1 cellular context compared by ENCODE assay signal in genomic region chr17:28871056-28871579, GRCh38.
TF ChIP-seq lines count a peak whose summit lies in the region.

No MANE protein-coding gene starts in this region.

TF ChIP-seq in GM12878, 131 proteins besides CTCF, POLR2A, EP300 and RAD21:
- TF ChIP-seq SMAD1 (IDR thresholded peaks at IDR 0.05; ENCODE audit: low read depth, partially characterized antibody) (no peak), ZBTB11 (CRISPR knock-in tag; IDR thresholded peaks at IDR 0.05) (0 out of 2 replicates have a peak, but pooled peaks have one; percentile 24), RUNX3 (IDR thresholded peaks at IDR 0.05; ENCODE audit: low read length) (peak; percentile 46), MTA3 (IDR thresholded peaks at IDR 0.05; ENCODE audit: borderline replicate concordance, low read length) (no peak), CBX5 (IDR thresholded peaks at IDR 0.05; ENCODE audit: low read depth) (no peak), REST (IDR thresholded peaks at IDR 0.05; ENCODE audit: low read depth, low read length) (no peak), JUND (IDR thresholded peaks at IDR 0.05; ENCODE audit: low read depth, low read length) (no peak), IKZF2 (IDR thresholded peaks at IDR 0.05) (peak; percentile 16 to 33; a peak in 2 of 4 replicates), NBN (IDR thresholded peaks at IDR 0.05) (peak; percentile 20; the same call in 1 of the 2 replicates), TAF1 (IDR thresholded peaks at IDR 0.05; ENCODE audit: borderline replicate concordance, low read depth, low read length) (peak; percentile 78), HCFC1 (IDR thresholded peaks at IDR 0.05; ENCODE audit: low read length) (no peak), GATAD2B (conservative IDR thresholded peaks at IDR 0.05; ENCODE audit: low read depth) (no peak), SRF (IDR thresholded peaks at IDR 0.05; ENCODE audit: low read depth in 2 of 2, low read length in 2 of 2) (peak; percentile 82 to 88), PML (IDR thresholded peaks at IDR 0.05; ENCODE audit: low read length) (0 out of 2 replicates have a peak, but pooled peaks have one; percentile 23), PKNOX1 (IDR thresholded peaks at IDR 0.05) (peak; percentile 72), GABPA (IDR thresholded peaks at IDR 0.05; ENCODE audit: low read depth) (peak; percentile 58; the same call in 1 of the 2 replicates), KDM1A (IDR thresholded peaks at IDR 0.05; ENCODE audit: borderline replicate concordance) (no peak), MEF2B (IDR thresholded peaks at IDR 0.05; ENCODE audit: partially characterized antibody, poor library complexity, severe bottlenecking) (peak; percentile 14), ZNF687 (IDR thresholded peaks at IDR 0.05) (peak; percentile 93), TCF12 (IDR thresholded peaks at IDR 0.05; ENCODE audit: low read depth, low read length) (0 out of 2 replicates have a peak, but pooled peaks have one; percentile 32), YY1 (IDR thresholded peaks at IDR 0.05; ENCODE audit: low read depth, low read length) (0 out of 2 replicates have a peak, but pooled peaks have one; percentile 37), IRF5 (IDR thresholded peaks at IDR 0.05; ENCODE audit: borderline replicate concordance) (no peak), EED (IDR thresholded peaks at IDR 0.05; ENCODE audit: low read depth) (peak; percentile 23; the same call in 1 of the 2 replicates), CHD4 (IDR thresholded peaks at IDR 0.05) (no peak), BCLAF1 (IDR thresholded peaks at IDR 0.05) (no peak), POLR2AphosphoS5 (IDR thresholded peaks at IDR 0.05; ENCODE audit: low read length) (peak; percentile 68; the same call in 1 of the 2 replicates), PAX5 (IDR thresholded peaks at IDR 0.05; ENCODE audit: borderline replicate concordance, low read depth, low read length) (peak; percentile 39; the same call in 1 of the 2 replicates), CREM (IDR thresholded peaks at IDR 0.05; ENCODE audit: low read depth) (peak; percentile 31; the same call in 1 of the 2 replicates), ETV6 (conservative IDR thresholded peaks at IDR 0.05 in 1 of 2, IDR thresholded peaks at IDR 0.05 in 1 of 2; ENCODE audit: borderline replicate concordance in 1 of 2, low read depth in 1 of 2) (peak in 1 of 2 experiments; percentile 67; a peak in 1 of 4 replicates), ZBTB40 (IDR thresholded peaks at IDR 0.05; ENCODE audit: borderline replicate concordance) (peak; percentile 38; the same call in 1 of the 2 replicates)
